8 cellular contexts compared by ENCODE assay signal in the genomic region with DNA sequence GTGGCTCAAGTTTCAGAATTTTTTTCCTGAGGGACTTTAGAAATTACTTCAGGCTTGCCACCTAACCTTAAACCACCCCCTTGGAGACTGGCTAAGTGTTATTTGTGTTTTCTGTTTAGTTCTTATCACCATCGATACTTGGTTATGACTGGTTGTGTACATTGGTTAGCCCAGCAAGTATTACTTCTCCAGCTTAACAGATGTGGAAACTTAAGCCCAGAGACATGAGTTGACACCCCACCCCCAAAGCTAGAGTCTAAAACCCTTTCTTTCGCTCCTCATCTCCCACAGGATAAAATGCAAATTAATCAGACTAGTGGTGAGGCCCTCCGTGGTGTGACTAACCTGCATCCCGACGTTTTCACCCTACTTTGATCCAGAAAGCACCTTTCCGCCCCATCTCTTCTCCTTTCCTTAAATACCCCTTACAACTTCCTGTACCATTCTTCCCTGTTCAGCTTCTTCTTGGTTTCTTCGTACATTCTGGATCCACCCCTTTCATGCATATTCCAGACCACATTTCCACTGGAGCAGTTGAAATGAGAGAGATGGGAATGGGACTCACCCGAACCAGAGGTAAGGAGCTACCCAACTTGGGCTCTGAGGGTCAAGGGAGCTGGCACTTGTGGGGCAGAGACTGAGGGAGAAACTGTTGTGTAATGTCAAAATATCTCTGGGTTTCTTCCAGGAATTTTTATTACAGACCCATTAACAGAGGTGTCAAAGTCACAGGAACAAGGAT. TPM values are rescaled to one million over a fixed set of nuclear protein-coding genes. Genes with fewer than 3 reads are reported as not detected.
DNase-seq lines count a peak whose midpoint lies in the region; ATAC-seq, FAIRE-seq and TF ChIP-seq lines count a peak whose summit lies in the region.

No MANE protein-coding gene starts in this region.

- no peak for TF ChIP-seq CTCF in AG10803 (conservative IDR thresholded peaks at IDR 0.05; ENCODE audit: low read length)

- peak overlapping the region; percentile 99 for H3K27ac Mint-ChIP-seq in memory B cell

- ATAC-seq in GM19438 (IDR thresholded peaks at IDR 0.05; ENCODE audit: low read depth, unreplicated experiment) (peak; percentile 10), memory B cell (ENCODE audit: low read depth) (peak; percentile 7)

- peak overlapping the region; percentile 89 for H3K4me3 Mint-ChIP-seq in memory B cell

- H3K4me3 ChIP-seq in AG10803 (ENCODE audit: low read length): peak overlapping the region; percentile 82

- no peaks in the 10 kb centered on the region for H3K9me3 Mint-ChIP-seq in memory B cell

- H3K27ac ChIP-seq in angular gyrus (ENCODE audit: low read depth, low read length): peak overlapping the region; percentile 97

- H3K36me3 Mint-ChIP-seq in memory B cell: peaks cover 10% of the 10 kb centered on the region

- FAIRE-seq in urothelium cell line (lab: Jason Lieb, UNC): peak; percentile 65

- DNase-seq in AG10803 (ENCODE audit: low read depth) (peak; percentile 59), HT-29 (ENCODE audit: low spot score) (peak; percentile 66), memory B cell (ENCODE audit: low spot score in 2 of 2) (no peak), urothelium cell line (ENCODE audit: low spot score) (no peak), DMS53 treated with DMSO at 0.1 percent for 48 hours (lab: John Stamatoyannopoulos, UW; ENCODE audit: unreplicated experiment) (no peak), T1000 (lab: John Stamatoyannopoulos, UW) (no peak)

- H3K27me3 Mint-ChIP-seq in memory B cell: no peaks in the 10 kb centered on the region

- H3K4me1 Mint-ChIP-seq in memory B cell: peaks cover 49% of the 10 kb centered on the region

RNA-seq across cellular contexts. Expression of a gene that starts 0.8 kb away (rescaled TPM):
- 52.8 and 69.4 TPM in 2 replicates for total RNA-seq in HT-29 (2014; rRNA removed; shearing (Covaris generic))

RNA-seq across cellular contexts. Expression of a gene that starts 29.6 kb away (rescaled TPM):
- 0.74 and 1.3 TPM in 2 replicates for total RNA-seq in HT-29 (2014; rRNA removed; shearing (Covaris generic))

Comparison
In these comparisons a context has a peak if more than half of its experiments do, and no peak if none do; other contexts are left out.
1. DNase-seq: peak in AG10803 (single experiment) and HT-29 (single experiment); none in memory B cell (0 of 2), urothelium cell line (single experiment), DMS53 treated with DMSO at 0.1 percent for 48 hours (single experiment) and T1000 (single experiment).